ENCODE assay signal across 23 cellular contexts in genomic region chr9:5874048-5874447, GRCh38. TPM values are rescaled to one million over a fixed set of nuclear protein-coding genes. Genes with fewer than 3 reads are reported as not detected.
"Had no signal": no experiment of that assay in that cellular context is flagged by ENCODE, and none has a peak within 500 bp of the region (broad histone marks: within the 10 kb centered on the region; RNA-seq: fewer than 3 reads in every experiment).

No MANE protein-coding gene starts in this region.

- ATAC-seq: activated T-cell treated with anti-CD3 and anti-CD28 coated beads, Interleukin-2, amount 50 U/mL, for 72 hours; T-helper 17 cell had no signal

- H3K4me3 ChIP-seq: PC-9, SK-N-MC had no signal

- H3K27me3 Mint-ChIP-seq: activated B cell treated with CpG ODN at 0.5 μM for 24 hours; activated CD4-positive, alpha-beta memory T cell treated with anti-CD3 and anti-CD28 coated beads for 36 hours; activated CD4-positive, alpha-beta T cell treated with anti-CD3 and anti-CD28 coated beads, Interleukin-2, amount 10 ng/mL, durations not matched to agents 7 days and 5 days; activated naive CD8-positive, alpha-beta T cell; brain; T-helper 17 cell had no signal

- DNase-seq: activated B cell treated with CpG ODN at 0.5 μM for 24 hours; activated CD4-positive, alpha-beta memory T cell treated with anti-CD3 and anti-CD28 coated beads for 36 hours; activated CD4-positive, alpha-beta T cell treated with anti-CD3 and anti-CD28 coated beads, Interleukin-2, amount 10 ng/mL, durations not matched to agents 7 days and 5 days; activated CD8-positive, alpha-beta memory T cell treated with anti-CD3 and anti-CD28 coated beads, Interleukin-2, amount 50 U/mL, for 4 hours; activated naive CD4-positive, alpha-beta T cell; activated T-cell treated with anti-CD3 and anti-CD28 coated beads, Interleukin-2, amount 50 U/mL, for 72 hours; amygdala; IMR-90; Kasumi-1; KBM-7; NCI-H1105 treated with DMSO at 0.1 percent for 48 hours; NCI-H1436 treated with DMSO at 0.1 percent for 48 hours; NCI-H187; NCI-H2081; NCI-H510A treated with DMSO at 0.1 percent for 48 hours; PC-9; SIG-M5; T-helper 17 cell had no signal

- H3K4me3 Mint-ChIP-seq: activated B cell treated with CpG ODN at 0.5 μM for 24 hours; activated CD4-positive, alpha-beta memory T cell treated with anti-CD3 and anti-CD28 coated beads for 36 hours; activated CD4-positive, alpha-beta T cell treated with anti-CD3 and anti-CD28 coated beads, Interleukin-2, amount 10 ng/mL, durations not matched to agents 7 days and 5 days; activated naive CD8-positive, alpha-beta T cell; activated T-cell treated with anti-CD3 and anti-CD28 coated beads, Interleukin-2, amount 50 U/mL, for 72 hours; brain; T-helper 17 cell had no signal

- H3K27ac ChIP-seq: PC-9, SK-N-MC had no signal

- H3K27ac Mint-ChIP-seq: activated B cell treated with CpG ODN at 0.5 μM for 24 hours; activated CD4-positive, alpha-beta memory T cell treated with anti-CD3 and anti-CD28 coated beads for 36 hours; activated naive CD8-positive, alpha-beta T cell; activated T-cell treated with anti-CD3 and anti-CD28 coated beads, Interleukin-2, amount 50 U/mL, for 72 hours; brain; T-helper 17 cell had no signal

- H3K36me3 Mint-ChIP-seq: activated CD4-positive, alpha-beta memory T cell treated with anti-CD3 and anti-CD28 coated beads for 36 hours had no signal

- H3K9me3 Mint-ChIP-seq: activated B cell treated with CpG ODN at 0.5 μM for 24 hours; activated CD4-positive, alpha-beta memory T cell treated with anti-CD3 and anti-CD28 coated beads for 36 hours had no signal

RNA-seq across cellular contexts. Expression of gene MLANA, which starts 16.6 kb away (rescaled TPM):
- total RNA-seq: activated B cell treated with CpG ODN at 0.5 μM for 24 hours; activated CD4-positive, alpha-beta memory T cell treated with anti-CD3 and anti-CD28 coated beads for 36 hours; activated CD4-positive, alpha-beta T cell treated with anti-CD3 and anti-CD28 coated beads, Interleukin-2, amount 10 ng/mL, durations not matched to agents 7 days and 5 days; activated T-cell treated with anti-CD3 and anti-CD28 coated beads, Interleukin-2, amount 50 U/mL, for 72 hours; astrocyte; IMR-90; PC-9; RPMI7951; T-helper 17 cell had no signal
- polyA plus RNA-seq: IMR-90 had no signal
